Comparison of ENCODE assay signal across 18 cellular contexts in the genomic region with DNA sequence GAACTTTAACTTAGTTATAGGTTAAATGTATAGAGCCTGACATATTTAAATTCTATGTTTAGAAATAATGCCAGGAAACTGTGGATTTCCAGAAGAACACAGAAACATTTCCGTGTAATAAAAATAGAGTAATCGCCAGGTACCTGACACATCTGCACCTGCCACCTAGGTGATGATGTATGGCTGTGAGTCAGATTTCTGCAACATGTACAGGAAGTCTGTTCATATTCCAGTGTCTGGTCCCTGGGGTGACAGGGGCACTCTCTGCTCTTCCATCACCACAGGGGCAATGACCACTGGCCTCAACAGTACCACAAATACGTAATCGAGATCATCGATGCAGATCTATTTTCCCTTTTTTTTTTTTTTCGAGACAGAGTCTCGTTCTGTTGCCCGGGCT.
"Had no signal": no experiment of that assay in that cellular context is flagged by ENCODE, and none has a peak within 500 bp of the region (broad histone marks: within the 10 kb centered on the region; RNA-seq: fewer than 3 reads in every experiment).

No MANE protein-coding gene starts in this region.

- H3K36me3 ChIP-seq: vagina had no signal

- DNase-seq: activated CD4-positive, alpha-beta T cell treated with anti-CD3 and anti-CD28 coated beads for 1 hour; activated CD4-positive, alpha-beta T cell treated with anti-CD3 and anti-CD28 coated beads, Interleukin-2, amount 50 U/mL, for 4 hours; activated naive CD4-positive, alpha-beta T cell treated with Interleukin-2 at 50 U/mL for 16 hours; activated naive CD8-positive, alpha-beta T cell treated with anti-CD3 and anti-CD28 coated beads, Interleukin-2, amount 50 U/mL, for 24 hours; activated T-cell treated with anti-CD3 and anti-CD28 coated beads for 4 hours; aorta; kidney; mesendoderm; occipital lobe; stimulated activated CD4-positive, alpha-beta T cell treated with anti-CD3 and anti-CD28 coated beads, Interleukin-15, amount 100 ng/mL, for 24 hours; stimulated activated CD4-positive, alpha-beta T cell treated with anti-CD3 and anti-CD28 coated beads, Interleukin-4, amount 100 ng/mL, for 1 hour; stimulated activated naive CD4-positive, alpha-beta T cell; T-helper 9 cell; tibial artery had no signal

- H3K4me1 ChIP-seq: right atrium auricular region, vagina had no signal

- ATAC-seq: activated naive CD8-positive, alpha-beta T cell treated with anti-CD3 and anti-CD28 coated beads, Interleukin-2, amount 50 U/mL, for 24 hours; activated T-helper 17 cell treated with anti-CD3 and anti-CD28 coated beads, Interleukin-2, amount 50 U/mL, for 72 hours had no signal

- H3K9me3 ChIP-seq: right atrium auricular region, tibial artery, vagina had no signal

- H3K4me3 ChIP-seq: hepatocyte, right atrium auricular region, tibial artery, vagina had no signal
